In the genomic region with DNA sequence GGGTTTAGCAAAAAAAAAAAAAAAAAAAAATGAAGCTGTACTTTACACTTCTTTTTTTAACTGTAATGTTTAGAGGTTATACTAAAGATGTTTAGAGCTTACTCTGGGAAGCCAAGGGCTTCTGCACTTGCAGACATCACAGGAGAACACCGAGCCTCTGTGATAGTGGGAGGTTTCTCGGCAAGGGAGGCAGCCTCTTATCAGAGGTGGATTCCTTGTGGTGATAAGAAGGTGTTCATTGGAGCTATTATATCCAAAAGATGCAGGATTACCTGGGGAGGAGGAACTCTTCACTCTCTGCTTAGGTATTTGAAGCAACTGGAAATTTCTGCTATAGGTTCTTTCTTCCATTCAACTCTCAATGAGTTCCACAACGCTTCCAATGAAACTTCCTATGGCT, we compare ENCODE assay signal across 28 cellular contexts.
"Had no signal": no experiment of that assay in that cellular context is flagged by ENCODE, and none has a peak within 500 bp of the region (broad histone marks: within the 10 kb centered on the region; RNA-seq: fewer than 3 reads in every experiment).

No MANE protein-coding gene starts in this region.

- ATAC-seq: effector memory CD8-positive, alpha-beta T cell; esophagus mucosa; gastrocnemius medialis; heart right ventricle; left cardiac atrium; left lung; left ventricle myocardium superior; lower lobe of right lung; mucosa of descending colon had no signal

- H3K4me3 Mint-ChIP-seq: dendritic cell treated with granulocyte-macrophage colony-stimulating factor and Interleukin-4, amounts not matched to agents 40 ng/mL and 50 ng/mL, for 4 days; effector memory CD8-positive, alpha-beta T cell; endodermal cell; memory B cell; mesothelial cell of epicardium; naive B cell had no signal

- DNase-seq: colonic mucosa; cortex of kidney; effector CD8-positive, alpha-beta T cell; effector memory CD8-positive, alpha-beta T cell; endodermal cell; erythroblast; esophagus squamous epithelium; foreskin fibroblast; foreskin melanocyte; gastrocnemius medialis; glutamatergic neuron; head of caudate nucleus; heart right ventricle; hippocampal formation; left cardiac atrium; left lung; left ventricle myocardium superior; lower lobe of right lung; mucosa of descending colon; naive B cell had no signal

- FAIRE-seq: endometrium, islet of Langerhans, keratinocyte had no signal

- H3K27me3 ChIP-seq: colonic mucosa, esophagus squamous epithelium, gastrocnemius medialis, heart right ventricle, left lung had no signal

- H3K27ac ChIP-seq: colonic mucosa, epithelial cell of prostate, esophagus squamous epithelium, gastrocnemius medialis, heart right ventricle, left lung, lower lobe of right lung had no signal

- H3K4me3 ChIP-seq: colonic mucosa, esophagus squamous epithelium, gastrocnemius medialis, heart right ventricle, left lung, lower lobe of right lung, mucosa of descending colon had no signal

- H3K27ac Mint-ChIP-seq: dendritic cell treated with granulocyte-macrophage colony-stimulating factor and Interleukin-4, amounts not matched to agents 40 ng/mL and 50 ng/mL, for 4 days; effector memory CD8-positive, alpha-beta T cell; endodermal cell; memory B cell; mesothelial cell of epicardium; naive B cell had no signal

- H3K4me1 ChIP-seq: esophagus squamous epithelium had no signal

- H3K27me3 Mint-ChIP-seq: dendritic cell treated with granulocyte-macrophage colony-stimulating factor and Interleukin-4, amounts not matched to agents 40 ng/mL and 50 ng/mL, for 4 days; effector memory CD8-positive, alpha-beta T cell; memory B cell had no signal

- H3K36me3 Mint-ChIP-seq: memory B cell, mesothelial cell of epicardium, naive B cell had no signal

- H3K36me3 ChIP-seq: colonic mucosa, esophagus squamous epithelium, gastrocnemius medialis, heart right ventricle, left lung, lower lobe of right lung had no signal

- H3K9me3 Mint-ChIP-seq: dendritic cell treated with granulocyte-macrophage colony-stimulating factor and Interleukin-4, amounts not matched to agents 40 ng/mL and 50 ng/mL, for 4 days; effector memory CD8-positive, alpha-beta T cell; endodermal cell; memory B cell; mesothelial cell of epicardium; naive B cell had no signal
